In the genomic region with DNA sequence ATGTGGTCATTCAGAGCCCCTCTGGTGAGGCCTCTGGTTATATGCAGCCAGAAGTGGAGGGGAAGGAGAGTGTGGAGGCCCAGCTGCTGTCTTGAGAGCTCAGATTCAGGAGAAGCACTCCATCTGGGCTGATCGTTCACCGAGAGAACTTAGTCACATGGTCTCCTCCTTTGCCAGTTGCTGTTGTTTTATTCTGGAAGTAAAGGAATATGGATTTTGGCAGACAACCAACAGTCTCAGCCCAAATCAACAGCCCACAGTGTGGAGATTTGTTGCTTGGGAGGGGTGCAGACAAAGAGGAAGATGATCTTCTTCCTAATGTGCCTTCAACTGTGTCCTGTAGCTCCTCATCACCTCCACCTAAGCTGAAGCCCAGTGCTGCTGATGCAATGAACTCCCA, we compare ENCODE assay signal across 22 cellular contexts.
DNase-seq lines count a peak whose midpoint lies in the region; TF ChIP-seq lines count a peak whose summit lies in the region.
"Had no signal": no experiment of that assay in that cellular context is flagged by ENCODE, and none has a peak within 500 bp of the region (broad histone marks: within the 10 kb centered on the region; RNA-seq: fewer than 3 reads in every experiment).

No MANE protein-coding gene starts in this region.

- H3K4me3 ChIP-seq in fibroblast of pulmonary artery (replicated peaks; ENCODE audit: low read depth, low read length) (no peak overlapping the region), mesenchymal stem cell (ENCODE audit: insufficient read depth in 1 of 2, low read depth in 1 of 2, low read length in 2 of 2) (no peak overlapping the region)
- H3K4me3 ChIP-seq: PC-9, prostate gland, thyroid gland had no signal

- no peak overlapping the region for H4K8ac ChIP-seq in mesenchymal stem cell (ENCODE audit: low read length)

- peak overlapping the region in 1 of 2 experiments; percentile 79 for H3K18ac ChIP-seq in mesenchymal stem cell (ENCODE audit: low read depth in 1 of 2, low read length in 2 of 2)

- no CpG with 5 or more reads among the region's 2 CpGs for WGBS in mesenchymal stem cell

- peak overlapping the region; percentile 50 for H4K91ac ChIP-seq in mesenchymal stem cell (ENCODE audit: low read length)

- no peak overlapping the region for H3K14ac ChIP-seq in mesenchymal stem cell (ENCODE audit: low read length in 2 of 2)

- no peak overlapping the region for H2BK5ac ChIP-seq in mesenchymal stem cell (ENCODE audit: low read depth, low read length, poor library complexity, severe bottlenecking)

- no peak overlapping the region for H2AK5ac ChIP-seq in mesenchymal stem cell (ENCODE audit: low read length, severe bottlenecking)

- no peaks in the 10 kb centered on the region for H3K79me1 ChIP-seq in mesenchymal stem cell (replicated peaks; ENCODE audit: low read length, poor library complexity, severe bottlenecking)

- H3K9me3 ChIP-seq in mesenchymal stem cell (ENCODE audit: control insufficient read depth, low read length) = no peaks in the 10 kb centered on the region
- H3K9me3 ChIP-seq: prostate gland, thyroid gland had no signal

- no peak overlapping the region for H2AFZ ChIP-seq in mesenchymal stem cell (ENCODE audit: low read depth, low read length)
- H2AFZ ChIP-seq: PC-9 had no signal

- H3K36me3 ChIP-seq in mesenchymal stem cell (ENCODE audit: control insufficient read depth in 1 of 2, insufficient read depth in 2 of 2, low read depth in 1 of 2, low read length in 2 of 2) = no peaks in the 10 kb centered on the region
- H3K36me3 ChIP-seq: prostate gland, thyroid gland had no signal

- H3K27ac ChIP-seq in mesenchymal stem cell (ENCODE audit: low read length, poor library complexity, severe bottlenecking) = no peak overlapping the region
- H3K27ac ChIP-seq: PC-9, prostate gland, thyroid gland had no signal

- H2BK120ac ChIP-seq in mesenchymal stem cell (ENCODE audit: low read depth, low read length) = peak overlapping the region; percentile 8

- DNase-seq in DMS 273 (lab: John Stamatoyannopoulos, UW; ENCODE audit: unreplicated experiment) (peak; percentile 48), LHCN-M2 (ENCODE audit: low read depth) (peak; percentile 41), fibroblast of pulmonary artery (ENCODE audit: low read depth) (peak; percentile 45), mesenchymal stem cell (no peak), NCI-H1694 treated with DMSO at 0.1 percent for 48 hours (lab: John Stamatoyannopoulos, UW) (no peak), islet precursor cell (no peak), ureter (ENCODE audit: low spot score) (no peak)
- DNase-seq: activated CD4-positive, alpha-beta T cell treated with anti-CD3 and anti-CD28 coated beads, Interleukin-2, amount 10 ng/mL, durations not matched to agents 7 days and 5 days; activated gamma-delta T cell treated with Interleukin-2 at 50 U/mL for 16 hours; activated naive CD8-positive, alpha-beta T cell treated with anti-CD3 and anti-CD28 coated beads, Interleukin-2, amount 50 U/mL, for 24 hours; activated T-cell treated with anti-CD3 and anti-CD28 coated beads, Interleukin-2, amount 50 U/mL, for 24 hours; DMS79 treated with DMSO at 0.1 percent for 48 hours; HCEC 1CT; kidney glomerular epithelial cell; NCI-H1105 treated with DMSO at 0.1 percent for 48 hours; NCI-H2029 treated with DMSO at 0.1 percent for 48 hours; NCI-H510A treated with DMSO at 0.1 percent for 48 hours; NK-92 treated with Interleukin-12 subunit alpha and Interleukin-12 subunit beta, amount 100 ng/mL, for 24 hours; PC-9; SHP77; thyroid gland had no signal

- TF ChIP-seq CTCF in fibroblast of pulmonary artery (IDR thresholded peaks at IDR 0.05; ENCODE audit: low read length, missing control alignments) = no peak

- no peaks in the 10 kb centered on the region for H3K27me3 ChIP-seq in mesenchymal stem cell (ENCODE audit: control insufficient read depth in 1 of 2, insufficient read depth in 1 of 2, low read length in 2 of 2)
- H3K27me3 ChIP-seq: thyroid gland had no signal

- peak overlapping the region in 1 of 2 experiments; percentile 64 for H3K4ac ChIP-seq in mesenchymal stem cell (ENCODE audit: low read depth in 1 of 2, low read length in 2 of 2)

- no peaks in the 10 kb centered on the region for H3K4me1 ChIP-seq in mesenchymal stem cell (ENCODE audit: control insufficient read depth, insufficient read depth, low read depth, low read length)
- H3K4me1 ChIP-seq: prostate gland, thyroid gland had no signal

- no peak overlapping the region for H3K23ac ChIP-seq in mesenchymal stem cell (ENCODE audit: low read length in 2 of 2)

- H3K9ac ChIP-seq in mesenchymal stem cell (ENCODE audit: low read length) = no peak overlapping the region

- no peak overlapping the region for H3K4me2 ChIP-seq in mesenchymal stem cell (ENCODE audit: low read length, poor library complexity, severe bottlenecking)
- H3K4me2 ChIP-seq: PC-9 had no signal

- H2BK15ac ChIP-seq in mesenchymal stem cell (ENCODE audit: low read depth, poor library complexity, severe bottlenecking) = peak overlapping the region; percentile 69

- no peak overlapping the region for H2BK12ac ChIP-seq in mesenchymal stem cell (ENCODE audit: low read length in 2 of 2)

Comparison
In these comparisons a context has a peak if more than half of its experiments do, and no peak if none do; other contexts are left out.
1. DNase-seq: peak in DMS 273 (single experiment), LHCN-M2 (single experiment) and fibroblast of pulmonary artery (single experiment); none in mesenchymal stem cell (single experiment), NCI-H1694 treated with DMSO at 0.1 percent for 48 hours (single experiment), islet precursor cell (single experiment) and ureter (single experiment).